Comparison of ENCODE assay signal across 10 cellular contexts in the genomic region with DNA sequence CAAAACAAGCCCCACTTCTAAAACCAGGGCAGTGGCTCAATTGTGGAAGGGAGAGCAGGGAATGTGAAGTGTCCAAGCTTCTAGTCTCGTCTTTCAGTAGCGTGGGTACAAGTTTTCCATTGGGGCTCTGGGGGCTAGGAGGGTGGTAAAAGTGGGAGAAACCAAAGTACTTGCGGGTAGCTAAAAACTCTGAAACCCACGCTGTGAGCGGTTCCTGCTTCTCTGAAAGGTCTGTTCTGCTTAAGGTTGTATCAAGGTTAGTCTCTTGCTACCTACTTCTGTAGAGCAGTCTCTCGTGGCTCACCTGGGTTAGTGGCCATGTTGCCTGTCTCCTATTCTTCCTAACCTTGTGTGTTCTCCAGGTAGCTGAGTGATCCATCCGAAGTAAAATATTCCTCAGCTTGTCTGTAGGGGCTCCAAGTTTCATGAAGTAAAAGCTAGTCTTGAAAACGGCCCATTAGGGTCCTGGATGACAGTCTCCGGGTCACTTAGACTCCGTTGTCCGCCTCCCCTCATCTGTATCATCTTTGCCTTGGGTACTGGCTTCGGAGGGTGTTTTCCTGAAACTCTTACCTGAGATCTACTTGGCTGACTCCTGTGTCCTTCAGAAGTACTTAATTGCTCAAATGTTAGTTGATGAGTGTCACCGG. TPM values are rescaled to one million over a fixed set of nuclear protein-coding genes. Genes with fewer than 3 reads are reported as not detected.
A peak's percentile ranks its signal among the peaks of the same experiment; 100 is the strongest.
DNase-seq lines count a peak whose midpoint lies in the region; ATAC-seq and TF ChIP-seq lines count a peak whose summit lies in the region.
"Had no signal": no experiment of that assay in that cellular context is flagged by ENCODE, and none has a peak within 500 bp of the region (broad histone marks: within the 10 kb centered on the region; RNA-seq: fewer than 3 reads in every experiment).

No MANE protein-coding gene starts in this region.

- peaks cover 18% of the 10 kb centered on the region in 2 experiments for H3K36me3 ChIP-seq in SK-N-SH (replicated peaks in 1 of 2; ENCODE audit: control insufficient read depth in 1 of 2, insufficient read depth in 2 of 2, low read length in 1 of 2)

- no peak overlapping the region for H3K4me2 ChIP-seq in SK-N-SH

- TF ChIP-seq EP300 in SK-N-SH (IDR thresholded peaks at IDR 0.05; ENCODE audit: borderline replicate concordance in 1 of 2, low read depth in 1 of 2, low read length in 1 of 2): no peak

- CTCF ChIA-PET in SK-N-SH (lab: Yijun Ruan, JAX): interaction anchor here (0.6 to 2.5 kb wide), 5 partner anchors 16 to 431 kb away, joined by 3 to 10 read pairs (median 3); no protein-coding TSS in a partner anchor

- peaks cover 14 to 15% of the 10 kb centered on the region in 2 experiments; a peak in 2 of 4 replicates for H3K4me1 ChIP-seq in SK-N-SH (ENCODE audit: control insufficient read depth in 1 of 2, insufficient read depth in 2 of 2, low read depth in 1 of 2, low read length in 1 of 2)

- peaks cover 4% of the 10 kb centered on the region for H3K9me3 Mint-ChIP-seq in glutamatergic neuron (ENCODE audit: unreplicated experiment)

- peaks cover 11% of the 10 kb centered on the region for H3F3A ChIP-seq in SK-N-SH (replicated peaks; ENCODE audit: insufficient read depth)

- no peak for ATAC-seq in GM18867 (IDR thresholded peaks at IDR 0.05; ENCODE audit: unreplicated experiment)
- ATAC-seq: A549 had no signal

- DNase-seq in activated CD4-positive, alpha-beta T cell treated with anti-CD3 and anti-CD28 coated beads for 48 hours: peak; percentile 45
- DNase-seq in activated CD4-positive, alpha-beta T cell treated with anti-CD3 and anti-CD28 coated beads, Interleukin-2, amount 50 U/mL, for 4 hours: no peak
- DNase-seq in OCI-M1 (lab: John Stamatoyannopoulos, UW) (peak; percentile 4), glutamatergic neuron (no peak), substantia nigra (lab: John Stamatoyannopoulos, UW) (no peak), DMS153 (lab: John Stamatoyannopoulos, UW) (no peak), SK-N-SH (no peak)
- DNase-seq: PC-9 had no signal

- no peak overlapping the region for H2AFZ ChIP-seq in SK-N-SH (ENCODE audit: low read depth)
- H2AFZ ChIP-seq: PC-9 had no signal

- no peaks in the 10 kb centered on the region for H3K9me3 ChIP-seq in SK-N-SH
- H3K9me3 ChIP-seq: A549 had no signal

- H3K27ac Mint-ChIP-seq in glutamatergic neuron (ENCODE audit: unreplicated experiment): no peak overlapping the region

- no peaks in the 10 kb centered on the region for H3K9me2 ChIP-seq in SK-N-SH

- no peak overlapping the region for H3K9ac ChIP-seq in SK-N-SH

- peaks cover 11% of the 10 kb centered on the region for H3K27me3 Mint-ChIP-seq in glutamatergic neuron (ENCODE audit: unreplicated experiment)

- peak overlapping the region; percentile 92 for H3K4me3 Mint-ChIP-seq in glutamatergic neuron (ENCODE audit: unreplicated experiment)

- H3K27ac ChIP-seq in substantia nigra (ENCODE audit: low read depth, low read length, poor library complexity, severe bottlenecking): peak overlapping the region; percentile 7
- no peak overlapping the region for H3K27ac ChIP-seq in SK-N-SH (ENCODE audit: low read depth in 2 of 2, low read length in 1 of 2)
- H3K27ac ChIP-seq: PC-9 had no signal

- H3K4me1 Mint-ChIP-seq in glutamatergic neuron (ENCODE audit: low read depth, unreplicated experiment): peaks cover 12% of the 10 kb centered on the region

- H3K36me3 Mint-ChIP-seq in glutamatergic neuron (ENCODE audit: unreplicated experiment): no peaks in the 10 kb centered on the region

- H4K20me1 ChIP-seq in SK-N-SH (ENCODE audit: insufficient read depth): peaks cover 23% of the 10 kb centered on the region

- POLR2A ChIA-PET in SK-N-SH (lab: Yijun Ruan, JAX): interaction anchor here (1.6 kb wide), 1 partner anchor 40 kb away, joined by 5 read pairs; no protein-coding TSS in a partner anchor

- 92% methylated on average over 13 of the region's 13 CpGs for WGBS in SK-N-SH (ENCODE audit: low lambda C conversion rate)

- no peak overlapping the region for H3K4me3 ChIP-seq in SK-N-SH (ENCODE audit: low read depth in 2 of 2, low read length in 1 of 2)
- H3K4me3 ChIP-seq: A549 had no signal

- TF ChIP-seq CTCF in glutamatergic neuron (IDR thresholded peaks at IDR 0.05; ENCODE audit: partially characterized antibody, unreplicated experiment) (no peak), SK-N-SH (IDR thresholded peaks at IDR 0.05) (no peak)

- no peak for TF ChIP-seq RAD21 in SK-N-SH (IDR thresholded peaks at IDR 0.05; ENCODE audit: low read length)

- H3K79me2 ChIP-seq in SK-N-SH (ENCODE audit: insufficient read depth): peaks cover 29% of the 10 kb centered on the region

- no peaks in the 10 kb centered on the region for H3K27me3 ChIP-seq in SK-N-SH (ENCODE audit: insufficient read depth)

TF ChIP-seq in SK-N-SH, 30 proteins besides CTCF, POLR2A, EP300 and RAD21:
- TF ChIP-seq, protein P1, sequence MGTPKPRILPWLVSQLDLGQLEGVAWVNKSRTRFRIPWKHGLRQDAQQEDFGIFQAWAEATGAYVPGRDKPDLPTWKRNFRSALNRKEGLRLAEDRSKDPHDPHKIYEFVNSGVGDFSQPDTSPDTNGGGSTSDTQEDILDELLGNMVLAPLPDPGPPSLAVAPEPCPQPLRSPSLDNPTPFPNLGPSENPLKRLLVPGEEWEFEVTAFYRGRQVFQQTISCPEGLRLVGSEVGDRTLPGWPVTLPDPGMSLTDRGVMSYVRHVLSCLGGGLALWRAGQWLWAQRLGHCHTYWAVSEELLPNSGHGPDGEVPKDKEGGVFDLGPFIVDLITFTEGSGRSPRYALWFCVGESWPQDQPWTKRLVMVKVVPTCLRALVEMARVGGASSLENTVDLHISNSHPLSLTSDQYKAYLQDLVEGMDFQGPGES (IDR thresholded peaks at IDR 0.05; ENCODE audit: low read depth, low read length): no peak
- TF ChIP-seq FOXJ3 (CRISPR knock-in tag; IDR thresholded peaks at IDR 0.05) (no peak), GATA2 (CRISPR knock-in tag; IDR thresholded peaks at IDR 0.05) (no peak), GABPA (IDR thresholded peaks at IDR 0.05; ENCODE audit: low read depth) (no peak), MEF2A (IDR thresholded peaks at IDR 0.05; ENCODE audit: borderline replicate concordance, low read depth) (no peak), FOSL2 (IDR thresholded peaks at IDR 0.05; ENCODE audit: borderline replicate concordance, low read depth) (no peak), TAF1 (IDR thresholded peaks at IDR 0.05; ENCODE audit: borderline replicate concordance, low read depth, low read length) (no peak), RCOR1 (IDR thresholded peaks at IDR 0.05; ENCODE audit: low read length) (no peak), TEAD4 (IDR thresholded peaks at IDR 0.05; ENCODE audit: borderline replicate concordance, insufficient read depth) (no peak), NFIC (IDR thresholded peaks at IDR 0.05; ENCODE audit: borderline replicate concordance) (no peak), USF2 (IDR thresholded peaks at IDR 0.05; ENCODE audit: borderline replicate concordance, low read depth, low read length) (no peak), FOXM1 (IDR thresholded peaks at IDR 0.05; ENCODE audit: low read depth) (no peak)
- TF ChIP-seq, protein P2, sequence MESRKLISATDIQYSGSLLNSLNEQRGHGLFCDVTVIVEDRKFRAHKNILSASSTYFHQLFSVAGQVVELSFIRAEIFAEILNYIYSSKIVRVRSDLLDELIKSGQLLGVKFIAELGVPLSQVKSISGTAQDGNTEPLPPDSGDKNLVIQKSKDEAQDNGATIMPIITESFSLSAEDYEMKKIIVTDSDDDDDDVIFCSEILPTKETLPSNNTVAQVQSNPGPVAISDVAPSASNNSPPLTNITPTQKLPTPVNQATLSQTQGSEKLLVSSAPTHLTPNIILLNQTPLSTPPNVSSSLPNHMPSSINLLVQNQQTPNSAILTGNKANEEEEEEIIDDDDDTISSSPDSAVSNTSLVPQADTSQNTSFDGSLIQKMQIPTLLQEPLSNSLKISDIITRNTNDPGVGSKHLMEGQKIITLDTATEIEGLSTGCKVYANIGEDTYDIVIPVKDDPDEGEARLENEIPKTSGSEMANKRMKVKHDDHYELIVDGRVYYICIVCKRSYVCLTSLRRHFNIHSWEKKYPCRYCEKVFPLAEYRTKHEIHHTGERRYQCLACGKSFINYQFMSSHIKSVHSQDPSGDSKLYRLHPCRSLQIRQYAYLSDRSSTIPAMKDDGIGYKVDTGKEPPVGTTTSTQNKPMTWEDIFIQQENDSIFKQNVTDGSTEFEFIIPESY (IDR thresholded peaks at IDR 0.05; ENCODE audit: borderline replicate concordance, low read depth): no peak

RNA-seq across cellular contexts. Expression of gene WDR1, which starts 1.9 kb away (rescaled TPM):
- 161 TPM for total RNA-seq in glutamatergic neuron (ENCODE audit: unreplicated experiment)
- 287 and 310 TPM in 2 replicates for polyA plus RNA-seq in SK-N-SH (2012; rRNA removed)
- polyA plus RNA-seq in SK-N-SH (2012; cell fraction: cytosol; rRNA removed): 240 and 255 TPM in 2 replicates
- polyA plus RNA-seq in SK-N-SH (2012; cell fraction: nucleus; rRNA removed): 297 and 306 TPM in 2 replicates

Comparison
In these comparisons a context has a peak if more than half of its experiments do, and no peak if none do; other contexts are left out.
1. DNase-seq: peak in activated CD4-positive, alpha-beta T cell treated with anti-CD3 and anti-CD28 coated beads for 48 hours (single experiment) and OCI-M1 (single experiment); none in activated CD4-positive, alpha-beta T cell treated with anti-CD3 and anti-CD28 coated beads, Interleukin-2, amount 50 U/mL, for 4 hours (0 of 2), glutamatergic neuron (single experiment), substantia nigra (0 of 49), DMS153 (single experiment) and SK-N-SH (single experiment).